8 cellular contexts compared by ENCODE assay signal in genomic region chr2:231666171-231667095, GRCh38. TPM values are rescaled to one million over a fixed set of nuclear protein-coding genes. Genes with fewer than 3 reads are reported as not detected.
DNase-seq lines count a peak whose midpoint lies in the region; TF ChIP-seq lines count a peak whose summit lies in the region.

No MANE protein-coding gene starts in this region.

- no peaks in the 10 kb centered on the region for H3F3A ChIP-seq in Loucy (ENCODE audit: low read depth)

- peak overlapping the region; percentile 21 for H3K4me2 ChIP-seq in Loucy (ENCODE audit: low read depth, low read length, poor library complexity, severe bottlenecking)
- peak overlapping the region; percentile 98 for H3K4me2 ChIP-seq in parathyroid adenoma (ENCODE audit: low read length)

- no peak for TF ChIP-seq CTCF in GM10266 (IDR thresholded peaks at IDR 0.05; ENCODE audit: control insufficient read depth, insufficient read depth, low read depth, missing control alignments)
- no peak for TF ChIP-seq CTCF in Loucy (conservative IDR thresholded peaks at IDR 0.05; ENCODE audit: low read length)
- peak; percentile 24 for TF ChIP-seq CTCF in left ventricle myocardium inferior (IDR thresholded peaks at IDR 0.05; ENCODE audit: borderline replicate concordance)
- peak; percentile 15 for TF ChIP-seq CTCF in parathyroid adenoma (IDR thresholded peaks at IDR 0.05)

- peak; percentile 75 for DNase-seq in GM10266 (ENCODE audit: extremely low spot score)
- DNase-seq in H4 (ENCODE audit: low spot score) = peak; percentile 91
- DNase-seq in adipocyte (ENCODE audit: low read depth) = peak; percentile 95
- peak; percentile 96 for DNase-seq in left ventricle myocardium inferior
- no peak for DNase-seq in activated CD8-positive, alpha-beta memory T cell treated with anti-CD3 and anti-CD28 coated beads, Interleukin-2, amount 50 U/mL, for 4 hours
- DNase-seq in stimulated activated CD4-positive, alpha-beta T cell treated with anti-CD3 and anti-CD28 coated beads, Interleukin-2, amount 100 ng/mL, for 48 hours = no peak

- H3K4me1 ChIP-seq in Loucy (ENCODE audit: insufficient read depth, low read length, poor library complexity, severe bottlenecking) (peaks cover 25% of the 10 kb centered on the region), adipocyte (ENCODE audit: control insufficient read depth, insufficient read depth, low read length) (peaks cover 23% of the 10 kb centered on the region), left ventricle myocardium inferior (peaks cover 60% of the 10 kb centered on the region), parathyroid adenoma (peaks cover 17% of the 10 kb centered on the region)

- H3K36me3 ChIP-seq in Loucy (ENCODE audit: insufficient read depth, low read length) (no peaks in the 10 kb centered on the region), adipocyte (ENCODE audit: control insufficient read depth, insufficient read depth, low read length, severe bottlenecking) (no peaks in the 10 kb centered on the region), left ventricle myocardium inferior (no peaks in the 10 kb centered on the region), parathyroid adenoma (ENCODE audit: control insufficient read depth, insufficient read depth, low read length) (no peaks in the 10 kb centered on the region)

- intact Hi-C loops in left ventricle myocardium inferior (cut with micrococcal nuclease) = no loop called here

- H3K79me2 ChIP-seq in Loucy (ENCODE audit: insufficient read depth, low read length) (no peaks in the 10 kb centered on the region), parathyroid adenoma (no peaks in the 10 kb centered on the region)

- no peak overlapping the region for H3K4me3 ChIP-seq in Loucy (ENCODE audit: low read length, poor library complexity, severe bottlenecking)
- H3K4me3 ChIP-seq in adipocyte (ENCODE audit: low read length) = peak overlapping the region; percentile 88
- H3K4me3 ChIP-seq in left ventricle myocardium inferior = peak overlapping the region; percentile 71
- H3K4me3 ChIP-seq in parathyroid adenoma (ENCODE audit: low read depth, low read length) = peak overlapping the region; percentile 84

- no peaks in the 10 kb centered on the region for H3K27me3 ChIP-seq in Loucy (ENCODE audit: insufficient read depth, low read length, poor library complexity, severe bottlenecking)
- H3K27me3 ChIP-seq in adipocyte (replicated peaks; ENCODE audit: control insufficient read depth, insufficient read depth, low read length) = no peaks in the 10 kb centered on the region
- no peaks in the 10 kb centered on the region for H3K27me3 ChIP-seq in left ventricle myocardium inferior (ENCODE audit: low read depth)
- H3K27me3 ChIP-seq in parathyroid adenoma (ENCODE audit: control insufficient read depth, insufficient read depth, low read length) = no peaks in the 10 kb centered on the region

- H3K27ac ChIP-seq in left ventricle myocardium inferior (replicated peaks) (peak overlapping the region; percentile 100), parathyroid adenoma (peak overlapping the region; percentile 100)

- H3K9me3 ChIP-seq in Loucy (ENCODE audit: insufficient read depth, low read depth, low read length) = no peaks in the 10 kb centered on the region
- no peaks in the 10 kb centered on the region for H3K9me3 ChIP-seq in adipocyte (ENCODE audit: control insufficient read depth, low read length)
- H3K9me3 ChIP-seq in left ventricle myocardium inferior (replicated peaks) = no peaks in the 10 kb centered on the region
- no peaks in the 10 kb centered on the region for H3K9me3 ChIP-seq in parathyroid adenoma (ENCODE audit: control insufficient read depth, low read length)

- no peaks in the 10 kb centered on the region for H3K9me2 ChIP-seq in Loucy (replicated peaks; ENCODE audit: low read depth, low read length)

- H2AFZ ChIP-seq in Loucy (ENCODE audit: low read length) (peak overlapping the region; percentile 51; the same call in 1 of the 2 replicates), parathyroid adenoma (peak overlapping the region; percentile 94)

- no peaks in the 10 kb centered on the region for H4K20me1 ChIP-seq in Loucy (ENCODE audit: insufficient read depth, low read length, poor library complexity, severe bottlenecking)

- H3K9ac ChIP-seq in Loucy (ENCODE audit: low read depth, low read length, poor library complexity, severe bottlenecking) = peak overlapping the region; percentile 47
- peak overlapping the region; percentile 98 for H3K9ac ChIP-seq in adipocyte (ENCODE audit: low read length)
- H3K9ac ChIP-seq in parathyroid adenoma = peak overlapping the region; percentile 98

RNA-seq across cellular contexts. Expression of gene PTMA, which starts 41.9 kb away (rescaled TPM):
- 1,956 and 2,048 TPM in 2 replicates for total RNA-seq in H4 (2014; rRNA removed; shearing (Covaris generic))
- total RNA-seq in left ventricle myocardium inferior = 209 TPM

Comparison
In these comparisons a context has a peak if more than half of its experiments do, and no peak if none do; other contexts are left out.
1. DNase-seq: peak in GM10266 (single experiment), H4 (single experiment), adipocyte (single experiment) and left ventricle myocardium inferior (single experiment); none in activated CD8-positive, alpha-beta memory T cell treated with anti-CD3 and anti-CD28 coated beads, Interleukin-2, amount 50 U/mL, for 4 hours (single experiment) and stimulated activated CD4-positive, alpha-beta T cell treated with anti-CD3 and anti-CD28 coated beads, Interleukin-2, amount 100 ng/mL, for 48 hours (0 of 2).
2. CTCF ChIP-seq: peak in left ventricle myocardium inferior (single experiment) and parathyroid adenoma (single experiment); none in GM10266 (single experiment) and Loucy (single experiment).
3. H3K9ac ChIP-seq: peak in every context shown above with its lines; median percentile 98 in adipocyte; 98 in parathyroid adenoma; 47 in Loucy.